In the genomic region with DNA sequence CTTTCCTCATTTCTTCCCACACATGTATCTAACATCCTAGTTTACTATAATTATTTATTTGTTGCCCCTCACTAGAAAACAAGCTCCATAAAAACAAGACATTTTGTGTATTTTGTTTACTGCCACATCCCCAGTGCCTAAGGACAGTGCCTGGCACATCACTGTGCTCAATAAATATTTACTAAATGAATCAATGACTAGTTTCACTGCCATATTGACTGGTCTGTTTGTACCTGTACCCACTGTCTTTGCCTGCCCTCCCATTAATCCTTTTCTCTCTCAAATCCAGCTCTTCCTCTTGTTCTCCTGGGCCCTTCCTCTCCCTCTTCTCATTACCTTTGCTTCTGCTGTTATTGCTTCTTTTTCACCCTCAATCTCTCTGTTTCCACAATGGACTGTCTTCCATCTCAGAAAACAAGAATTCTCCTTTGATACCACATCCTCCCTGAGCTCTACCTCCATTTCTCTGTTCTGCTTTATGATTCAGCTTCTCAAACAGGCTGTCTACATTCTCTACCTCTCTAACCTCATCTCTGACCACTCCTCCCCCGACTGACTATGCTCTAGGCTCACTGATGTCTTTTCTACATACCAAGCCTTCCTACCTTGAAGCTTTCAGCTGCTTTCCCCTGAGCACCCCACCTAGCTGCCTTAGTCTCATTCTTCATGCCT, we compare ENCODE assay signal across 16 cellular contexts. TPM values are rescaled to one million over a fixed set of nuclear protein-coding genes. Genes with fewer than 3 reads are reported as not detected.
DNase-seq lines count a peak whose midpoint lies in the region; ATAC-seq lines count a peak whose summit lies in the region.
"Had no signal": no experiment of that assay in that cellular context is flagged by ENCODE, and none has a peak within 500 bp of the region (broad histone marks: within the 10 kb centered on the region; RNA-seq: fewer than 3 reads in every experiment).

No MANE protein-coding gene starts in this region.

- POLR2A ChIA-PET in CD8-positive, alpha-beta memory T cell (lab: Charles Lee): no interaction called here

- no peaks in the 10 kb centered on the region for H3K36me3 ChIP-seq in CD8-positive, alpha-beta memory T cell (ENCODE audit: insufficient read depth, low read length)
- H3K36me3 ChIP-seq: uterus had no signal

- no peak overlapping the region for H3K4me3 ChIP-seq in CD8-positive, alpha-beta memory T cell (ENCODE audit: low read length)
- H3K4me3 ChIP-seq: uterus had no signal

- CTCF ChIA-PET in CD8-positive, alpha-beta memory T cell (lab: Charles Lee): interaction anchor here (1.0 to 1.9 kb wide), 3 partner anchors 8 to 59 kb away, joined by 3 to 10 read pairs (median 3); a partner anchor contains a TSS

- ATAC-seq in activated T-cell treated with anti-CD3 and anti-CD28 coated beads, Interleukin-2, amount 50 U/mL, for 72 hours (replicated peaks in 1 of 2): peak; percentile 86
- ATAC-seq in HG02588 (IDR thresholded peaks at IDR 0.05; ENCODE audit: unreplicated experiment) (peak; percentile 64), HG03442 (IDR thresholded peaks at IDR 0.05; ENCODE audit: unreplicated experiment) (peak; percentile 70)
- ATAC-seq in stimulated activated memory B cell treated with anti-CD40 and anti-IgM and Interleukin-4, amounts not matched to agents 10 μg/mL and 1 μg/mL and 100 μg/mL, for 72 hours: peak; percentile 47

- H3K9me3 ChIP-seq in CD8-positive, alpha-beta memory T cell (ENCODE audit: low read length): no peaks in the 10 kb centered on the region
- H3K9me3 ChIP-seq: uterus had no signal

- no peak overlapping the region for H3K27ac Mint-ChIP-seq in activated T-cell treated with anti-CD3 and anti-CD28 coated beads, Interleukin-2, amount 50 U/mL, for 72 hours
- H3K27ac Mint-ChIP-seq in stimulated activated memory B cell treated with anti-CD40 and anti-IgM and Interleukin-4, amounts not matched to agents 10 μg/mL and 1 μg/mL and 100 μg/mL, for 72 hours: no peak overlapping the region
- H3K27ac Mint-ChIP-seq in CD8-positive, alpha-beta memory T cell: no peak overlapping the region
- H3K27ac Mint-ChIP-seq: nephron had no signal

- DNase-seq in activated T-cell treated with anti-CD3 and anti-CD28 coated beads, Interleukin-2, amount 50 U/mL, for 72 hours: peak; percentile 43 to 51
- DNase-seq in activated T-cell treated with anti-CD3 and anti-CD28 coated beads for 4 hours: no peak
- DNase-seq in stimulated activated CD4-positive, alpha-beta T cell treated with anti-CD3 and anti-CD28 coated beads, Interleukin-4, amount 100 ng/mL, for 4 hours: no peak
- no peak for DNase-seq in CD8-positive, alpha-beta memory T cell
- no peak for DNase-seq in stimulated activated CD4-positive, alpha-beta T cell treated with anti-CD3 and anti-CD28 coated beads, Interleukin-2, amount 100 ng/mL, for 24 hours
- DNase-seq: anterior cingulate cortex, H7, NCI-H1105, NCI-H510A, RPMI8226, T1000, uterus had no signal

- H3K36me3 Mint-ChIP-seq in activated T-cell treated with anti-CD3 and anti-CD28 coated beads, Interleukin-2, amount 50 U/mL, for 72 hours (ENCODE audit: insufficient read depth in 2 of 2): no peaks in the 10 kb centered on the region
- no peaks in the 10 kb centered on the region for H3K36me3 Mint-ChIP-seq in stimulated activated memory B cell treated with anti-CD40 and anti-IgM and Interleukin-4, amounts not matched to agents 10 μg/mL and 1 μg/mL and 100 μg/mL, for 72 hours
- no peaks in the 10 kb centered on the region for H3K36me3 Mint-ChIP-seq in CD8-positive, alpha-beta memory T cell

- H3K9me3 Mint-ChIP-seq in activated T-cell treated with anti-CD3 and anti-CD28 coated beads, Interleukin-2, amount 50 U/mL, for 72 hours: no peaks in the 10 kb centered on the region
- no peaks in the 10 kb centered on the region for H3K9me3 Mint-ChIP-seq in stimulated activated memory B cell treated with anti-CD40 and anti-IgM and Interleukin-4, amounts not matched to agents 10 μg/mL and 1 μg/mL and 100 μg/mL, for 72 hours
- H3K9me3 Mint-ChIP-seq in CD8-positive, alpha-beta memory T cell: no peaks in the 10 kb centered on the region
- H3K9me3 Mint-ChIP-seq: nephron had no signal

- peaks cover 4% of the 10 kb centered on the region for H3K4me1 Mint-ChIP-seq in activated T-cell treated with anti-CD3 and anti-CD28 coated beads, Interleukin-2, amount 50 U/mL, for 72 hours (ENCODE audit: low read depth)
- no peaks in the 10 kb centered on the region for H3K4me1 Mint-ChIP-seq in stimulated activated memory B cell treated with anti-CD40 and anti-IgM and Interleukin-4, amounts not matched to agents 10 μg/mL and 1 μg/mL and 100 μg/mL, for 72 hours
- H3K4me1 Mint-ChIP-seq in CD8-positive, alpha-beta memory T cell: no peaks in the 10 kb centered on the region
- H3K4me1 Mint-ChIP-seq: nephron had no signal

- H3K4me3 Mint-ChIP-seq in activated T-cell treated with anti-CD3 and anti-CD28 coated beads, Interleukin-2, amount 50 U/mL, for 72 hours: no peak overlapping the region
- no peak overlapping the region for H3K4me3 Mint-ChIP-seq in stimulated activated memory B cell treated with anti-CD40 and anti-IgM and Interleukin-4, amounts not matched to agents 10 μg/mL and 1 μg/mL and 100 μg/mL, for 72 hours
- H3K4me3 Mint-ChIP-seq in CD8-positive, alpha-beta memory T cell: no peak overlapping the region
- H3K4me3 Mint-ChIP-seq: nephron had no signal

- peaks cover 3% of the 10 kb centered on the region for H3K27me3 ChIP-seq in CD8-positive, alpha-beta memory T cell (ENCODE audit: insufficient read depth, low read length, poor library complexity, severe bottlenecking)
- H3K27me3 ChIP-seq: uterus had no signal

- H3K27me3 Mint-ChIP-seq in activated T-cell treated with anti-CD3 and anti-CD28 coated beads, Interleukin-2, amount 50 U/mL, for 72 hours (ENCODE audit: low read depth): no peaks in the 10 kb centered on the region
- no peaks in the 10 kb centered on the region for H3K27me3 Mint-ChIP-seq in stimulated activated memory B cell treated with anti-CD40 and anti-IgM and Interleukin-4, amounts not matched to agents 10 μg/mL and 1 μg/mL and 100 μg/mL, for 72 hours
- peaks cover 3 to 5% of the 10 kb centered on the region in 2 donors for H3K27me3 Mint-ChIP-seq in CD8-positive, alpha-beta memory T cell

- no peak overlapping the region for H3K27ac ChIP-seq in CD8-positive, alpha-beta memory T cell (ENCODE audit: low read depth, low read length)
- H3K27ac ChIP-seq: uterus had no signal

- H3K4me1 ChIP-seq in CD8-positive, alpha-beta memory T cell (ENCODE audit: insufficient read depth, low read length): no peaks in the 10 kb centered on the region
- H3K4me1 ChIP-seq: uterus had no signal

RNA-seq across cellular contexts. Expression of a gene that starts 8.3 kb away (rescaled TPM):
- 10 to 100 TPM; 30.3 to 35.7 TPM for total RNA-seq in activated T-cell treated with anti-CD3 and anti-CD28 coated beads, Interleukin-2, amount 50 U/mL, for 72 hours
- 10 to 100 TPM; 29.3 to 31.5 TPM for total RNA-seq in CD8-positive, alpha-beta memory T cell
- 20.8 TPM for polyA plus RNA-seq in CD8-positive, alpha-beta memory T cell

Comparison
In these comparisons a context has a peak if more than half of its experiments do, and no peak if none do; other contexts are left out.
1. DNase-seq: peak in activated T-cell treated with anti-CD3 and anti-CD28 coated beads, Interleukin-2, amount 50 U/mL, for 72 hours (2 of 2); none in activated T-cell treated with anti-CD3 and anti-CD28 coated beads for 4 hours (single experiment), stimulated activated CD4-positive, alpha-beta T cell treated with anti-CD3 and anti-CD28 coated beads, Interleukin-4, amount 100 ng/mL, for 4 hours (0 of 2), CD8-positive, alpha-beta memory T cell (0 of 5) and stimulated activated CD4-positive, alpha-beta T cell treated with anti-CD3 and anti-CD28 coated beads, Interleukin-2, amount 100 ng/mL, for 24 hours (0 of 2).
2. Peak in every context shown above with its lines, with median percentiles within 50 percentile points of each other: ATAC-seq.